In genomic region chr17:82212331-82213250, GRCh38 we compare ENCODE assay signal across 8 cellular contexts. TPM values are rescaled to one million over a fixed set of nuclear protein-coding genes. Genes with fewer than 3 reads are reported as not detected.
A peak's percentile ranks its signal among the peaks of the same experiment; 100 is the strongest.
DNase-seq lines count a peak whose midpoint lies in the region; ATAC-seq, FAIRE-seq and TF ChIP-seq lines count a peak whose summit lies in the region.

CCDC57 (minus strand) TSS chr17:82212842; CDS start chr17:82201944, 10,898 bp downstream.

- peak; percentile 63 for ATAC-seq in HG02870 (IDR thresholded peaks at IDR 0.05; ENCODE audit: unreplicated experiment)

- intact Hi-C loops in activated CD4-positive, alpha-beta memory T cell treated with anti-CD3 and anti-CD28 coated beads for 36 hours (cut with micrococcal nuclease), result no loop called here

- peak within 1 kb of the TSS in 3 of 4 experiments; percentile 38 to 82 (median 59); a peak in 5 of 7 replicates for H3K9ac ChIP-seq in H1 (replicated peaks in 1 of 4; ENCODE audit: extremely low read depth in 1 of 4, low read depth in 3 of 4, low read length in 3 of 4)

- TF ChIP-seq EP300 in H1 (IDR thresholded peaks at IDR 0.05; ENCODE audit: borderline replicate concordance in 1 of 2, low read depth in 2 of 2, low read length in 2 of 2), result peak in 1 of 2 experiments; percentile 27; a peak in 1 of 3 replicates

- peak within 1 kb of the TSS; percentile 92; the same call in 1 of the 2 replicates for H4K8ac ChIP-seq in H1 (ENCODE audit: extremely low read depth, insufficient read depth, low read length)

- H3K23me2 ChIP-seq in H1 (ENCODE audit: low read depth, low read length), result peaks cover 4% of the 10 kb centered on the region; the same call in 1 of the 2 replicates

- no peak for FAIRE-seq in H1 (lab: Jason Lieb, UNC)

- whole genome bisulfite sequencing in H1 (ENCODE audit: extremely low coverage in 1 of 2, insufficient coverage in 1 of 2, insufficient read length in 1 of 2, insufficient replicate concordance in 2 of 2, low coverage in 1 of 2, low lambda C conversion rate in 2 of 2, missing lambda C conversion rate in 1 of 2), 2 experiments, result 2% methylated on average over 45 of the region's 116 CpGs; no CpG with 5 or more reads in 1 of the 2 experiments

- H3K9me3 Mint-ChIP-seq in activated CD4-positive, alpha-beta memory T cell treated with anti-CD3 and anti-CD28 coated beads for 36 hours, result no peaks in the 10 kb centered on the region

- H3K27me3 Mint-ChIP-seq in activated CD4-positive, alpha-beta memory T cell treated with anti-CD3 and anti-CD28 coated beads for 36 hours, result no peaks in the 10 kb centered on the region

- H2BK12ac ChIP-seq in H1 (ENCODE audit: low read depth, low read length), result no peak within 1 kb of the TSS

- H3K79me1 ChIP-seq in H1 (ENCODE audit: low read depth, low read length), result no peaks in the 10 kb centered on the region

- no peak within 1 kb of the TSS for H3K27ac ChIP-seq in H1 (ENCODE audit: low read depth, low read length)

- H3K4me1 Mint-ChIP-seq in activated CD4-positive, alpha-beta memory T cell treated with anti-CD3 and anti-CD28 coated beads for 36 hours (ENCODE audit: low read depth), result peaks cover 39% of the 10 kb centered on the region

- no peak for TF ChIP-seq POLR2A in H1 (IDR thresholded peaks at IDR 0.05; ENCODE audit: control extremely low read depth in 1 of 2, low read depth in 2 of 2, low read length in 2 of 2)

- H3K23ac ChIP-seq in H1 (ENCODE audit: insufficient read length), result no peak within 1 kb of the TSS

- H3K18ac ChIP-seq in H1 (ENCODE audit: extremely low read depth, low read length), result no peak within 1 kb of the TSS; the same call in 1 of the 2 replicates

- H3K36me3 ChIP-seq in H1 (ENCODE audit: control insufficient read depth in 2 of 4, insufficient read depth in 4 of 4, low read length in 3 of 4), result no peaks in the 10 kb centered on the region

- H4K91ac ChIP-seq in H1 (replicated peaks; ENCODE audit: insufficient read length, low read length), result peak within 1 kb of the TSS; percentile 56

- H3K27ac Mint-ChIP-seq in activated CD4-positive, alpha-beta memory T cell treated with anti-CD3 and anti-CD28 coated beads for 36 hours, result peak within 1 kb of the TSS; percentile 84

- no peak within 1 kb of the TSS; the same call in 1 of the 2 replicates for H2BK5ac ChIP-seq in H1 (ENCODE audit: low read depth, low read length)

- H4K20me1 ChIP-seq in H1 (replicated peaks in 1 of 2; ENCODE audit: control insufficient read depth in 1 of 2, insufficient read depth in 2 of 2, low read length in 2 of 2), result peaks cover 0 to 2% of the 10 kb centered on the region in 2 experiments

- H3K14ac ChIP-seq in H1 (ENCODE audit: insufficient read length), result no peak within 1 kb of the TSS

- no peak for TF ChIP-seq CTCF in H1 (IDR thresholded peaks at IDR 0.05; ENCODE audit: control extremely low read depth in 1 of 3, insufficient read depth in 1 of 3, low read depth in 1 of 3, low read length in 3 of 3)

- H3K9me3 ChIP-seq in H1 (ENCODE audit: insufficient read depth in 2 of 2, low read depth in 1 of 2, low read length in 1 of 2), result no peaks in the 10 kb centered on the region; a peak in 1 of 4 replicates

- H3K36me3 Mint-ChIP-seq in activated CD4-positive, alpha-beta memory T cell treated with anti-CD3 and anti-CD28 coated beads for 36 hours, result peaks cover 1% of the 10 kb centered on the region

- H2BK15ac ChIP-seq in H1 (ENCODE audit: low read length), result no peak within 1 kb of the TSS; the same call in 1 of the 2 replicates

- no peak within 1 kb of the TSS for H4K5ac ChIP-seq in H1 (ENCODE audit: insufficient read length, low read depth, low read length)

- H3K79me2 ChIP-seq in H1 (ENCODE audit: control insufficient read depth in 1 of 2, insufficient read depth in 2 of 2, low read length in 2 of 2), result no peaks in the 10 kb centered on the region

- peaks cover 0 to 4% (median under 1%) of the 10 kb centered on the region in 4 experiments; a peak in 2 of 7 replicates for H3K4me1 ChIP-seq in H1 (replicated peaks in 1 of 4; ENCODE audit: control insufficient read depth in 3 of 4, insufficient read depth in 4 of 4, low read length in 3 of 4)

- no peak within 1 kb of the TSS for H2BK20ac ChIP-seq in H1 (ENCODE audit: low read length)

- H2BK120ac ChIP-seq in H1 (replicated peaks; ENCODE audit: low read depth, low read length), result no peak within 1 kb of the TSS

- peak within 1 kb of the TSS; percentile 61 to 93 for H3K4me2 ChIP-seq in H1 (ENCODE audit: insufficient read depth in 1 of 2, low read depth in 2 of 2, low read length in 2 of 2)

- H3K27me3 ChIP-seq in H1 (replicated peaks in 1 of 4; ENCODE audit: control insufficient read depth in 3 of 4, extremely low read depth in 1 of 4, insufficient read depth in 3 of 4, low read length in 3 of 4), result peaks cover 2 to 21% (median 13%) of the 10 kb centered on the region in 4 experiments

- POLR2A ChIA-PET in activated CD4-positive, alpha-beta memory T cell treated with anti-CD3 and anti-CD28 coated beads for 36 hours (lab: Charles Lee), result interaction anchor here (1.1 to 1.6 kb wide), 4 partner anchors 16 to 90 kb away, joined by 3 to 6 read pairs (median 4); partner anchors contain the start of gene SLC16A3
- POLR2A ChIA-PET in H1 (lab: Charles Lee; ENCODE audit: partially characterized antibody), result interaction anchor here (0.6 to 3.6 kb wide), 9 partner anchors 16 to 268 kb away, joined by 3 to 11 read pairs (median 4); partner anchors contain the start of genes CSNK1D and SLC16A3

- H3K4ac ChIP-seq in H1 (replicated peaks; ENCODE audit: insufficient read length, low read depth, low read length), result peak within 1 kb of the TSS; percentile 53

- TF ChIP-seq RAD21 in H1 (IDR thresholded peaks at IDR 0.05 in 1 of 2, conservative IDR thresholded peaks at IDR 0.05 in 1 of 2; ENCODE audit: low read depth in 2 of 2, low read length in 2 of 2), result no peak

- H3K4me3 ChIP-seq in H1 (ENCODE audit: extremely low read depth in 1 of 4, insufficient read depth in 2 of 4, low read depth in 3 of 4, low read length in 4 of 4), result peak within 1 kb of the TSS; percentile 56 to 98 (median 62)

- CTCF ChIA-PET in activated CD4-positive, alpha-beta memory T cell treated with anti-CD3 and anti-CD28 coated beads for 36 hours (lab: Charles Lee), result interaction anchor here (2.1 kb wide), 1 partner anchor 24 kb away, joined by 5 read pairs; no protein-coding TSS in a partner anchor
- CTCF ChIA-PET in H1 (lab: Charles Lee; ENCODE audit: partially characterized antibody), result interaction anchor here (0.6 to 1.1 kb wide), 4 partner anchors 10 to 192 kb away, joined by 3 to 5 read pairs (median 4); no protein-coding TSS in a partner anchor

- no peak within 1 kb of the TSS for H2AK5ac ChIP-seq in H1 (ENCODE audit: low read depth, low read length)

- peak within 1 kb of the TSS; percentile 36; the same call in 1 of the 2 replicates for H2AFZ ChIP-seq in H1 (ENCODE audit: low read length)

- H3K4me3 Mint-ChIP-seq in activated CD4-positive, alpha-beta memory T cell treated with anti-CD3 and anti-CD28 coated beads for 36 hours, result peak within 1 kb of the TSS; percentile 74

- no peak within 1 kb of the TSS for H3K56ac ChIP-seq in H1 (replicated peaks; ENCODE audit: insufficient read length, low read depth, low read length)

- peak; percentile 62 for DNase-seq in SKM-1 treated with dmso at 0.1 percent for 144 hours (lab: John Stamatoyannopoulos, UW; ENCODE audit: unreplicated experiment)
- no peak for DNase-seq in SKM-1 (lab: John Stamatoyannopoulos, UW; ENCODE audit: unreplicated experiment)
- peak; percentile 87 for DNase-seq in NCI-H2227 (lab: John Stamatoyannopoulos, UW; ENCODE audit: unreplicated experiment)
- DNase-seq in activated CD4-positive, alpha-beta memory T cell treated with anti-CD3 and anti-CD28 coated beads for 36 hours, result peak; percentile 83
- DNase-seq in H1 (ENCODE audit: low read depth in 1 of 2, low spot score in 2 of 2), result peak in 1 of 2 experiments; percentile 88
- DNase-seq in medulla oblongata (ENCODE audit: extremely low spot score), result peak; percentile 69
- peak; percentile 69 for DNase-seq in stimulated activated CD8-positive, alpha-beta memory T cell treated with anti-CD3 and anti-CD28 coated beads, Interleukin-4, amount 100 ng/mL, for 24 hours (ENCODE audit: low read depth)

TF ChIP-seq in H1, 55 proteins besides CTCF, POLR2A, EP300 and RAD21 (continues in another document):
- peak; percentile 61; the same call in 1 of the 2 replicates for TF ChIP-seq KDM5A (IDR thresholded peaks at IDR 0.05; ENCODE audit: low read length)
- TF ChIP-seq GTF2F1 (IDR thresholded peaks at IDR 0.05; ENCODE audit: borderline replicate concordance, low read depth, low read length), result no peak
- TF ChIP-seq GABPA (IDR thresholded peaks at IDR 0.05; ENCODE audit: borderline replicate concordance, insufficient read depth, low read length), result peak; percentile 96
- peak; percentile 44; the same call in 1 of the 2 replicates for TF ChIP-seq BACH1 (IDR thresholded peaks at IDR 0.05; ENCODE audit: low read length)
- no peak for TF ChIP-seq ATF3 (IDR thresholded peaks at IDR 0.05; ENCODE audit: insufficient read depth, low read depth, low read length)
- TF ChIP-seq RBBP5 (IDR thresholded peaks at IDR 0.05; ENCODE audit: borderline replicate concordance, low read depth, low read length), result peak; percentile 79; the same call in 1 of the 2 replicates
- TF ChIP-seq TAF7 (optimal IDR thresholded peaks at IDR 0.05; ENCODE audit: borderline replicate concordance, low read depth, low read length), result peak; percentile 7
- TF ChIP-seq PHF8 (conservative IDR thresholded peaks at IDR 0.05; ENCODE audit: low read depth, low read length), result peak; percentile 57
- TF ChIP-seq BCL11A (IDR thresholded peaks at IDR 0.05; ENCODE audit: low read depth in 2 of 2, low read length in 2 of 2), result no peak
- peak; percentile 78; the same call in 1 of the 2 replicates for TF ChIP-seq EGR1 (IDR thresholded peaks at IDR 0.05; ENCODE audit: borderline replicate concordance, low read depth, low read length)
- no peak for TF ChIP-seq MAFK (IDR thresholded peaks at IDR 0.05; ENCODE audit: low read depth, low read length)

RNA-seq across cellular contexts. Expression of gene CCDC57, which starts in this region (rescaled TPM):
- 10 to 100 TPM; 49.6 to 51.7 TPM for total RNA-seq in activated CD4-positive, alpha-beta memory T cell treated with anti-CD3 and anti-CD28 coated beads for 36 hours
- total RNA-seq in H1 (2021; fragmentation: NEBNext Ultra II Directional; extraction: Animal tissue kit (Norgen Biotek cat#: 25700)), result 12.6 and 12.9 TPM in 2 replicates
- polyA plus RNA-seq in H1 (2011; rRNA removed), result 8.4 and 10.1 TPM in 2 replicates
- polyA plus RNA-seq in H1 (2011; cell fraction: cytosol; rRNA removed), result 8.7 TPM
- polyA plus RNA-seq in H1 (2011; cell fraction: nucleus; rRNA removed), result 44.1 TPM
- 10.7 to 12.8 TPM (median 12.1 TPM) in 4 replicates for polyA plus RNA-seq in H1 (2012, experiment 1 of 2)
- polyA plus RNA-seq in H1 (2012, experiment 2 of 2), result 6.4 TPM
- 9.8 TPM for polyA plus RNA-seq in H1 (2013, experiment 1 of 2)
- polyA plus RNA-seq in H1 (2013, experiment 2 of 2), result 7.5 TPM
- 7.7 and 10.1 TPM in 2 replicates for polyA minus RNA-seq in H1 (2011; rRNA and poly(A)+ RNA removed)
- polyA minus RNA-seq in H1 (2011; cell fraction: cytosol; rRNA and poly(A)+ RNA removed), result 8.0 TPM
- polyA minus RNA-seq in H1 (2011; cell fraction: nucleus; rRNA and poly(A)+ RNA removed), result 20.7 TPM
